8 cellular contexts compared by ENCODE assay signal in the genomic region with DNA sequence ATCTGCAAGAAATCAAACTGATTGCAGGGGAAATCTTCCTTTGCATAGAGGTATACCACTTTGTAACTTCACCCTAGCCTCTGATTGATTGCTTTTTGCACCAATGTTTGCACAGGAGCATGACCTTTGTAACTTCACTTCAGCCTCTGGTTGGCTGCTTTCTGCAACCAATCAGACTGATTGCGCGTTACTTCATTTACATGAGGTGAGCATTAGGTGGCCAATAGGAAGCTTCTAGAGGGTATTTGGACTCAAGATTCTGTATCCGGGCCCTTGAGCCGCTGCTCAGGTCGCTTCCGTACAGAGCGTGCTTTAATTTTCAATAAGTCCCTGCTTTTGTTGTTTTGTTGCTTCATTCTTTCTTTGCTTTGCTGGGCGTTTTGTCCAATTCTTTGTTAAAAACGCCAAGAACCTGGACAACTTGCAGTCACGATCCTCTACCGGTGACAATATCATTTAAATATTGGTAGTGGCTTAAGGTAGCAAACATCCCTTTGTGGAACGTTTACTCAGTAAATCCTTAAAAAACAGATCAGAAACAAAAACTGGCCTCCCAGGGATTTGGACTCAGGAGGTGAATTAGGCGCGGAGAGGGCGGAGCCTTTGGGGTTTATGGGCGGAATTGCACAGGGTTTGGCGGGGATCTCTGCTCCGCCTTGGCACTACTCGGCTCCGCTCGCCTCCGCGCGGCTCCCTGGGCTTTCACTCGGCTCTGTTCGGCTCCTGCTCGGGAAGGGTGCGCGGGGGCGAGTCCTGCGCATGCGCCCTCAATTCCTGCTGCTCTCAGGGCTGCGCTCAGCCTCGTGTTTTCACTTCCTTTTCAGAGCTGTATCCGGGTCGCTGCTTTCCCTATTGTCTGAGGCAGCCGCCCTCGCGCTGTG. TPM values are rescaled to one million over a fixed set of nuclear protein-coding genes. Genes with fewer than 3 reads are reported as not detected.
A peak's percentile ranks its signal among the peaks of the same experiment; 100 is the strongest.
DNase-seq lines count a peak whose midpoint lies in the region; ATAC-seq, FAIRE-seq and TF ChIP-seq lines count a peak whose summit lies in the region.

Gene PHF14, plus strand, starts transcription at position 812 of the 881 bp plus-strand sequence. CDS start 452 bp downstream, outside the sequence.

- H3K27me3 ChIP-seq in endothelial cell of umbilical vein (ENCODE audit: control insufficient read depth in 2 of 2, insufficient read depth in 2 of 2, low read length in 2 of 2) = peaks cover 7% of the 10 kb centered on the region in 2 experiments

- TF ChIP-seq CTCF in D721Med (IDR thresholded peaks at IDR 0.05; ENCODE audit: insufficient read depth, missing control alignments) (no peak), OCI-LY7 (conservative IDR thresholded peaks at IDR 0.05; ENCODE audit: low read length) (no peak), endothelial cell of umbilical vein (IDR thresholded peaks at IDR 0.05; ENCODE audit: extremely low read depth in 1 of 2, insufficient read depth in 1 of 2, low read depth in 1 of 2, low read length in 2 of 2) (no peak)

- POLR2A ChIA-PET in OCI-LY7 (lab: Charles Lee) = interaction anchor here (0.6 to 2.6 kb wide), 2 partner anchors 33 kb away, joined by 4 to 29 read pairs; a partner anchor contains a TSS
- POLR2A ChIA-PET in endothelial cell of umbilical vein (lab: Charles Lee) = interaction anchor here (0.7 to 2.2 kb wide), 3 partner anchors 33 to 91 kb away, joined by 4 to 9 read pairs (median 6); a partner anchor contains a TSS

- peak; percentile 61 for DNase-seq in D721Med (ENCODE audit: insufficient read length, low spot score)
- peak; percentile 73 for DNase-seq in HuH-7.5 (ENCODE audit: low spot score)
- DNase-seq in OCI-LY7 (ENCODE audit: low spot score) = peak; percentile 97
- peak; percentile 90 for DNase-seq in activated T-cell treated with anti-CD3 and anti-CD28 coated beads for 1 hour (ENCODE audit: low read depth)
- peak; percentile 98 for DNase-seq in endothelial cell of umbilical vein (ENCODE audit: low read depth, low spot score)
- peak; percentile 97 for DNase-seq in midbrain (lab: John Stamatoyannopoulos, UW)
- peak; percentile 83 to 88 for DNase-seq in stimulated activated CD8-positive, alpha-beta memory T cell treated with anti-CD3 and anti-CD28 coated beads, Interleukin-2, amount 100 ng/mL, for 1 hour (ENCODE audit: low read depth in 2 of 2)

- H3K79me2 ChIP-seq in OCI-LY7 (ENCODE audit: insufficient read depth, low read depth, low read length) (peaks cover 45% of the 10 kb centered on the region), endothelial cell of umbilical vein (ENCODE audit: control insufficient read depth, insufficient read depth, low read length) (peaks cover 18% of the 10 kb centered on the region)

- H3K27ac ChIP-seq in OCI-LY7 (ENCODE audit: low read depth, low read length, poor library complexity, severe bottlenecking) (peak within 1 kb of the TSS; percentile 67), endothelial cell of umbilical vein (ENCODE audit: insufficient read depth, low read depth, low read length) (peak within 1 kb of the TSS; percentile 64)

- FAIRE-seq in D721Med (lab: Jason Lieb, UNC) (peak; percentile 91), endothelial cell of umbilical vein (lab: Jason Lieb, UNC) (peak; percentile 99)

- intact Hi-C loops in OCI-LY7 (cut with micrococcal nuclease; ENCODE audit: unreplicated experiment) = loop anchor here (1.0 kb wide), 1 partner anchor 33 kb away; a partner anchor contains a TSS
- intact Hi-C loops in endothelial cell of umbilical vein (cut with micrococcal nuclease) = loop anchor here (1.0 to 5.0 kb wide), 2 partner anchors 33 to 816 kb away; a partner anchor contains a TSS

- H3K9me2 ChIP-seq in OCI-LY7 (ENCODE audit: insufficient read depth, low read length) = no peaks in the 10 kb centered on the region

- H3K4me1 ChIP-seq in OCI-LY7 (ENCODE audit: insufficient read depth, low read length, poor library complexity, severe bottlenecking) (peaks cover 33% of the 10 kb centered on the region), endothelial cell of umbilical vein (ENCODE audit: control insufficient read depth, extremely low read depth, insufficient read depth, low read length) (peaks cover 19% of the 10 kb centered on the region)

- peak within 1 kb of the TSS; percentile 98 for H3K4me3 ChIP-seq in OCI-LY7 (ENCODE audit: low read depth, low read length, poor library complexity, severe bottlenecking)
- peak within 1 kb of the TSS; percentile 47 to 84 (median 80) for H3K4me3 ChIP-seq in endothelial cell of umbilical vein (replicated peaks in 1 of 3; ENCODE audit: insufficient read depth in 1 of 3, low read depth in 1 of 3, low read length in 3 of 3)

- H2AFZ ChIP-seq in OCI-LY7 (ENCODE audit: low read length) (peak within 1 kb of the TSS; percentile 100), endothelial cell of umbilical vein (ENCODE audit: low read depth, low read length) (peak within 1 kb of the TSS; percentile 90)

- no peaks in the 10 kb centered on the region for H3K9me1 ChIP-seq in endothelial cell of umbilical vein (replicated peaks; ENCODE audit: control insufficient read depth, extremely low read depth, insufficient read depth, low read length)

- H3K4me2 ChIP-seq in OCI-LY7 (ENCODE audit: low read length) (peak within 1 kb of the TSS; percentile 93), endothelial cell of umbilical vein (ENCODE audit: insufficient read depth, low read length) (peak within 1 kb of the TSS; percentile 94)

- ATAC-seq in GM21526 (IDR thresholded peaks at IDR 0.05; ENCODE audit: low FRiP score, unreplicated experiment) = peak; percentile 98

- no peaks in the 10 kb centered on the region for H3K9me3 ChIP-seq in OCI-LY7 (ENCODE audit: low read length)
- H3K9me3 ChIP-seq in endothelial cell of umbilical vein (replicated peaks; ENCODE audit: control insufficient read depth, insufficient read depth, low read length) = no peaks in the 10 kb centered on the region

- CTCF ChIA-PET in OCI-LY7 (lab: Charles Lee; ENCODE audit: unreplicated experiment) = no interaction called here
- CTCF ChIA-PET in endothelial cell of umbilical vein (lab: Charles Lee) = interaction anchor here (1.3 to 2.1 kb wide), 2 partner anchors 12 to 238 kb away, joined by 4 to 5 read pairs; no protein-coding TSS in a partner anchor

- dilution Hi-C loops in endothelial cell of umbilical vein (cut with MboI; ENCODE audit: extremely low pct_ligation_motif_present, low sequenced_read_pairs) = no loop called here

- H4K20me1 ChIP-seq in OCI-LY7 (ENCODE audit: insufficient read depth, low read length) (peaks cover 12% of the 10 kb centered on the region; the same call in 1 of the 2 replicates), endothelial cell of umbilical vein (replicated peaks; ENCODE audit: control insufficient read depth, extremely low read depth, insufficient read depth, low read length) (no peaks in the 10 kb centered on the region)

- peak; percentile 86 for TF ChIP-seq POLR2A in endothelial cell of umbilical vein (IDR thresholded peaks at IDR 0.05; ENCODE audit: low read depth, low read length)

- peak within 1 kb of the TSS; percentile 80 for H3K9ac ChIP-seq in endothelial cell of umbilical vein (replicated peaks; ENCODE audit: extremely low read depth, insufficient read depth, low read length)

- no TSS peak for BruUV-seq in OCI-LY7 (replicated peaks; lab: Mats Ljungman, UMichigan)
- BruUV-seq in endothelial cell of umbilical vein (replicated peaks; lab: Mats Ljungman, UMichigan) = TSS peak; percentile 43

- peaks cover 30% of the 10 kb centered on the region for H3K36me3 ChIP-seq in OCI-LY7 (ENCODE audit: insufficient read depth, low read length)
- H3K36me3 ChIP-seq in endothelial cell of umbilical vein (ENCODE audit: control insufficient read depth in 2 of 2, extremely low read depth in 1 of 2, insufficient read depth in 2 of 2, low read length in 2 of 2) = peaks cover 0 to 2% of the 10 kb centered on the region in 2 experiments

TF ChIP-seq in endothelial cell of umbilical vein, 7 proteins besides CTCF, POLR2A, EP300 and RAD21:
- peak; percentile 20 for TF ChIP-seq MYC (IDR thresholded peaks at IDR 0.05; ENCODE audit: low read depth, low read length)
- peak; percentile 76 for TF ChIP-seq POLR2AphosphoS5 (IDR thresholded peaks at IDR 0.05; ENCODE audit: insufficient read depth, low read depth, low read length)
- TF ChIP-seq, protein P1, sequence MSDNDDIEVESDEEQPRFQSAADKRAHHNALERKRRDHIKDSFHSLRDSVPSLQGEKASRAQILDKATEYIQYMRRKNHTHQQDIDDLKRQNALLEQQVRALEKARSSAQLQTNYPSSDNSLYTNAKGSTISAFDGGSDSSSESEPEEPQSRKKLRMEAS (IDR thresholded peaks at IDR 0.05; ENCODE audit: insufficient read depth, insufficient read length) = peak; percentile 80
- no peak for TF ChIP-seq GATA2 (IDR thresholded peaks at IDR 0.05; ENCODE audit: insufficient read depth, insufficient read length, low read depth, low read length)

RNA-seq across cellular contexts. Expression of gene PHF14, which starts in this region (rescaled TPM):
- total RNA-seq in OCI-LY7 (2014; rRNA removed; shearing (Covaris generic)) = 39.9 and 44.0 TPM in 2 replicates
- total RNA-seq in OCI-LY7 (2022) = 51.4 and 55.5 TPM in 2 replicates
- total RNA-seq in endothelial cell of umbilical vein = 38.6 and 43.4 TPM in 2 replicates
- 6.7 and 8.8 TPM in 2 replicates for polyA plus RNA-seq in endothelial cell of umbilical vein
- polyA plus RNA-seq in endothelial cell of umbilical vein (2011; cell fraction: cytosol; rRNA removed) = 16.6 and 17.7 TPM in 2 replicates
- polyA plus RNA-seq in endothelial cell of umbilical vein (2011; cell fraction: nucleus; rRNA removed) = 27.1 and 36.3 TPM in 2 replicates
- polyA plus RNA-seq in endothelial cell of umbilical vein (2012) = 20.3 and 28.0 TPM in 2 replicates
- 26.9 and 29.1 TPM in 2 replicates for polyA minus RNA-seq in endothelial cell of umbilical vein
- polyA minus RNA-seq in endothelial cell of umbilical vein (2011; cell fraction: cytosol; rRNA and poly(A)+ RNA removed) = 11.9 TPM
- polyA minus RNA-seq in endothelial cell of umbilical vein (2011; cell fraction: nucleus; rRNA and poly(A)+ RNA removed) = 99.3 and 123 TPM in 2 replicates

Comparison
In these comparisons a context has a peak if more than half of its experiments do, and no peak if none do; other contexts are left out.
1. Peak in every context shown above with its lines: DNase-seq, ATAC-seq, H3K4me3 ChIP-seq and H3K27ac ChIP-seq.